In the genomic region with DNA sequence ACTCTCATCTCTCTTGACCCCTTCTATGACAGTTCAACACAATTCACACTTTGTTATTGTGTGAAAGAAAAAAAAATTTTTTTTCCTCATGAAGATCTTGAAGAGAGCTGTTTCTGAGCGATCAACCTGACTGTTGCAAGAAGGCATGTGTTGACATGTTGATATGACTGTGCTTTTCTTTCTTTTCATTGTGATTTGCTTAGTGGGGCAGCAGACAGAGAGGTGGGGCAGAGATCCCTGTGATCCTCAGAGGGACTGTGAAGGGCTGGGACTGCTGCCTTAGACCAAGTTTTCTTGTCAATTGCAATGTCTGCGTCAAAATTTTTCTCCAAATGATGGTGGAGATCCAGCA, we compare ENCODE assay signal across 22 cellular contexts.
"Had no signal": no experiment of that assay in that cellular context is flagged by ENCODE, and none has a peak within 500 bp of the region (broad histone marks: within the 10 kb centered on the region; RNA-seq: fewer than 3 reads in every experiment).

No MANE protein-coding gene starts in this region.

- H3K27me3 ChIP-seq: body of pancreas, right lobe of liver, upper lobe of right lung had no signal

- H3K36me3 ChIP-seq: esophagus squamous epithelium, left ventricle myocardium inferior, right lobe of liver, upper lobe of right lung had no signal

- FAIRE-seq: frontal cortex, islet of Langerhans had no signal

- ATAC-seq: activated CD8-positive, alpha-beta memory T cell treated with anti-CD3 and anti-CD28 coated beads, Interleukin-2, amount 10 ng/mL, durations not matched to agents 7 days and 5 days; activated CD8-positive, alpha-beta T cell treated with anti-CD3 and anti-CD28 coated beads, Interleukin-2, amount 10 ng/mL, durations not matched to agents 7 days and 5 days; activated naive CD4-positive, alpha-beta T cell treated with anti-CD3 and anti-CD28 coated beads, Interleukin-2, amount 50 U/mL, for 72 hours; activated T-cell treated with anti-CD3 and anti-CD28 coated beads, Interleukin-2, amount 50 U/mL, for 72 hours; body of pancreas; right lobe of liver; stimulated activated effector memory CD8-positive, alpha-beta T cell treated with anti-CD3 and anti-CD28 coated beads, Interleukin-12 subunit alpha, Interleukin-12 subunit beta, amount 100 ng/mL, for 72 hours; T-cell had no signal

- DNase-seq: activated B cell treated with CpG ODN at 0.5 μM for 24 hours; activated CD4-positive, alpha-beta T cell treated with anti-CD3 and anti-CD28 coated beads, Interleukin-2, amount 50 U/mL, for 1 hour; activated CD8-positive, alpha-beta memory T cell treated with anti-CD3 and anti-CD28 coated beads, Interleukin-2, amount 10 ng/mL, durations not matched to agents 7 days and 5 days; activated CD8-positive, alpha-beta T cell treated with anti-CD3 and anti-CD28 coated beads, Interleukin-2, amount 10 ng/mL, durations not matched to agents 7 days and 5 days; activated naive CD4-positive, alpha-beta T cell; activated T-cell treated with anti-CD3 and anti-CD28 coated beads, Interleukin-2, amount 50 U/mL, for 72 hours; anterior cingulate cortex; body of pancreas; central memory CD4-positive, alpha-beta T cell; endodermal cell; esophagus squamous epithelium; left ventricle myocardium inferior; right lobe of liver; stimulated activated CD4-positive, alpha-beta T cell treated with anti-CD3 and anti-CD28 coated beads, Interleukin-12 subunit alpha, Interleukin-12 subunit beta, amount 100 ng/mL, for 4 hours; stimulated activated CD4-positive, alpha-beta T cell treated with anti-CD3 and anti-CD28 coated beads, Interleukin-4, amount 100 ng/mL, for 24 hours; T-cell; upper lobe of right lung had no signal

- H3K27ac ChIP-seq: body of pancreas, left ventricle myocardium inferior, right lobe of liver, upper lobe of right lung had no signal

- H3K4me3 ChIP-seq: body of pancreas, esophagus squamous epithelium, left ventricle myocardium inferior, lung, right lobe of liver, upper lobe of right lung had no signal

- H3K4me1 ChIP-seq: left ventricle myocardium inferior, right lobe of liver, upper lobe of right lung had no signal

- H3K9me3 ChIP-seq: right lobe of liver, upper lobe of right lung had no signal
